Comparison of ENCODE assay signal across 4 cellular contexts in genomic region chr19:7893362-7894101, GRCh38. TPM values are rescaled to one million over a fixed set of nuclear protein-coding genes. Genes with fewer than 3 reads are reported as not detected.
"Had no signal": no experiment of that assay in that cellular context is flagged by ENCODE, and none has a peak within 500 bp of the region (broad histone marks: within the 10 kb centered on the region; RNA-seq: fewer than 3 reads in every experiment).

No MANE protein-coding gene starts in this region.

RNA-seq across cellular contexts. Expression of gene LRRC8E, which starts 5.2 kb away (rescaled TPM):
- total RNA-seq: activated CD4-positive, alpha-beta T cell treated with anti-CD3 and anti-CD28 coated beads, Interleukin-2, amount 10 ng/mL, durations not matched to agents 7 days and 5 days; mononuclear cell had no signal

RNA-seq across cellular contexts. Expression of gene TGFBR3L, which starts 21.1 kb away (rescaled TPM):
- total RNA-seq: colonic mucosa, urinary bladder had no signal
